Comparison of ENCODE assay signal across 10 cellular contexts in the genomic region with DNA sequence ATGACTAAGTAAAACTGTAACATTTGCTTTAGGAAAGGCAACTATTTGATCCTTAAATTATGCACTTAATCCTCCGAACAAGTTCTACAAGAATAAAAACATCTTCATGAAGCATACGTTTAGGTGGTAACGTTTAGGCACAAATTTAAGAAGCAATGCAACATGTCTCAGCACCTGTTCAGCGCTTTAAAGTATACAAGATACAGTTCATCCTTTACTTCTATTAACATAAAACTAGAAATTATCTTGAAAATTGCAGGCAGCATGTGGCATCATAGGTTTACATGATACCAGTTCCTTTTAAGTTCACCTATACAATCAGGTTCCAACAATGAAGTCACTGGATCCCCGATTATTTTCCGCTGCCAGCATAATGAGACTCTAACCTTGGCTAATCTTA. TPM values are rescaled to one million over a fixed set of nuclear protein-coding genes. Genes with fewer than 3 reads are reported as not detected.
DNase-seq lines count a peak whose midpoint lies in the region; ATAC-seq and TF ChIP-seq lines count a peak whose summit lies in the region.
"Had no signal": no experiment of that assay in that cellular context is flagged by ENCODE, and none has a peak within 500 bp of the region (broad histone marks: within the 10 kb centered on the region; RNA-seq: fewer than 3 reads in every experiment).

No MANE protein-coding gene starts in this region.

- H3K4me1 ChIP-seq in Panc1 (ENCODE audit: control insufficient read depth, insufficient read depth, low read length): peaks cover 6% of the 10 kb centered on the region
- no peaks in the 10 kb centered on the region for H3K4me1 ChIP-seq in fibroblast of lung (ENCODE audit: control insufficient read depth, extremely low read depth, insufficient read depth, low read length)

- H3K27me3 ChIP-seq in Panc1 (ENCODE audit: control insufficient read depth, insufficient read depth, low read length) (no peaks in the 10 kb centered on the region), fibroblast of lung (ENCODE audit: control insufficient read depth, insufficient read depth, low read length) (no peaks in the 10 kb centered on the region)
- H3K27me3 ChIP-seq: ascending aorta, SJSA1 had no signal

- H3K36me3 ChIP-seq in Panc1 (ENCODE audit: control insufficient read depth, insufficient read depth, low read length) (no peaks in the 10 kb centered on the region), fibroblast of lung (ENCODE audit: control insufficient read depth, insufficient read depth, low read length) (no peaks in the 10 kb centered on the region)
- H3K36me3 ChIP-seq: ascending aorta had no signal

- H3K4me3 ChIP-seq in Panc1 (ENCODE audit: low read depth in 2 of 2, low read length in 2 of 2) (peak overlapping the region; percentile 76 to 78; a peak in 3 of 4 replicates), fibroblast of lung (replicated peaks in 1 of 4; ENCODE audit: control extremely low read depth in 1 of 4, insufficient read depth in 1 of 4, low read depth in 3 of 4, low read length in 4 of 4) (peak overlapping the region in 3 of 4 experiments; percentile 34 to 89 (median 78)), retinal pigment epithelial cell (ENCODE audit: low read length) (peak overlapping the region; percentile 83)

- TF ChIP-seq CTCF in Panc1 (IDR thresholded peaks at IDR 0.05) (no peak), fibroblast of lung (conservative IDR thresholded peaks at IDR 0.05 in 1 of 2, IDR thresholded peaks at IDR 0.05 in 1 of 2; ENCODE audit: low read depth in 1 of 2, low read length in 2 of 2) (no peak), retinal pigment epithelial cell (conservative IDR thresholded peaks at IDR 0.05; ENCODE audit: low read depth, low read length) (no peak)

- POLR2A ChIA-PET in Panc1 (lab: Charles Lee): interaction anchor here (0.6 kb wide), 1 partner anchor 287 kb away, joined by 12 read pairs; no protein-coding TSS in a partner anchor

- H4K20me1 ChIP-seq in fibroblast of lung (ENCODE audit: control insufficient read depth, extremely low read depth, insufficient read depth, low read length): no peaks in the 10 kb centered on the region

- H3K9me3 ChIP-seq in Panc1 (ENCODE audit: control insufficient read depth, insufficient read depth, low read depth, low read length) (no peaks in the 10 kb centered on the region), fibroblast of lung (ENCODE audit: control insufficient read depth, insufficient read depth, low read depth, low read length) (no peaks in the 10 kb centered on the region)
- H3K9me3 ChIP-seq: ascending aorta, SJSA1 had no signal

- H3K4me2 ChIP-seq in fibroblast of lung (ENCODE audit: extremely low read depth, insufficient read depth, low read length): peak overlapping the region; percentile 66

- BruUV-seq in Panc1 (replicated peaks; lab: Mats Ljungman, UMichigan): TSS peak; percentile 67

- in situ Hi-C loops in Panc1 (cut with HindIII; ENCODE audit: low pct_unique_long_range_greater_than_20kb, low sequenced_read_pairs): no loop called here

- intact Hi-C loops in Panc1 (cut with micrococcal nuclease; ENCODE audit: unreplicated experiment): no loop called here

- ATAC-seq in Panc1: no peak

- peaks cover 2% of the 10 kb centered on the region for H3K79me2 ChIP-seq in fibroblast of lung (ENCODE audit: control insufficient read depth, insufficient read depth, low read length)

- CTCF ChIA-PET in Panc1 (lab: Charles Lee): no interaction called here

- H2AFZ ChIP-seq in fibroblast of lung (ENCODE audit: low read length): no peak overlapping the region

- H3K27ac ChIP-seq in Panc1 (ENCODE audit: low read length) (peak overlapping the region; percentile 54; the same call in 1 of the 2 replicates), fibroblast of lung (ENCODE audit: insufficient read depth, low read length) (no peak overlapping the region)
- H3K27ac ChIP-seq: ascending aorta, SJSA1 had no signal

- no peak overlapping the region for H3K9ac ChIP-seq in fibroblast of lung (ENCODE audit: insufficient read depth, low read length)

- DNase-seq in NCI-H748 (lab: John Stamatoyannopoulos, UW; ENCODE audit: unreplicated experiment): peak; percentile 11
- DNase-seq in NCI-H748 treated with DMSO at 0.1 percent for 48 hours (lab: John Stamatoyannopoulos, UW): no peak
- no peak for DNase-seq in Panc1 (ENCODE audit: low read depth, low spot score)
- DNase-seq in fibroblast of lung (ENCODE audit: low read depth in 2 of 2): no peak
- DNase-seq in retinal pigment epithelial cell (ENCODE audit: low read depth): no peak
- DNase-seq in activated naive CD4-positive, alpha-beta T cell treated with anti-CD3 and anti-CD28 coated beads, Interleukin-2, amount 50 U/mL, for 16 hours: no peak
- no peak for DNase-seq in HuH-7 (ENCODE audit: low spot score)
- no peak for DNase-seq in Ammon's horn (ENCODE audit: low spot score)

RNA-seq across cellular contexts. Expression of gene PLA2G12A, which starts 1.5 kb away (rescaled TPM):
- 20.7 TPM for total RNA-seq in Panc1 (2021; ENCODE audit: unreplicated experiment)
- 12.7 TPM for polyA plus RNA-seq in Panc1 (2012; ENCODE audit: insufficient read length)
- 10.5 and 18.0 TPM in 2 replicates for total RNA-seq in fibroblast of lung
- 15.9 and 16.1 TPM in 2 replicates for polyA plus RNA-seq in fibroblast of lung
- polyA plus RNA-seq in fibroblast of lung (2012): 24.3 and 31.0 TPM in 2 replicates
- 17.3 and 17.5 TPM in 2 replicates for polyA minus RNA-seq in fibroblast of lung (ENCODE audit: low replicate concordance)

RNA-seq across cellular contexts. Expression of gene CASP6, which starts 25.1 kb away (rescaled TPM):
- 15.2 TPM for total RNA-seq in Panc1 (2021; ENCODE audit: unreplicated experiment)
- polyA plus RNA-seq in Panc1 (2012; ENCODE audit: insufficient read length): 14.1 TPM
- total RNA-seq in fibroblast of lung: 31.3 and 33.5 TPM in 2 replicates
- 44.7 and 45.5 TPM in 2 replicates for polyA plus RNA-seq in fibroblast of lung
- polyA plus RNA-seq in fibroblast of lung (2012): 15.0 and 21.6 TPM in 2 replicates
- 8.2 TPM in 1 of 2 replicates, not detected in the other for polyA minus RNA-seq in fibroblast of lung (ENCODE audit: low replicate concordance)
- total RNA-seq: ascending aorta had no signal
